Comparison of ENCODE assay signal across 8 cellular contexts in genomic region chr10:30784896-30785605, GRCh38.
DNase-seq lines count a peak whose midpoint lies in the region; ATAC-seq and TF ChIP-seq lines count a peak whose summit lies in the region.

No MANE protein-coding gene starts in this region.

- peak overlapping the region; percentile 77 to 97 (median 90) for H3K27ac ChIP-seq in upper lobe of left lung

- ATAC-seq in upper lobe of left lung (ENCODE audit: low FRiP score in 2 of 2) = peak; percentile 50 to 75
- no peak for ATAC-seq in HG02610 (IDR thresholded peaks at IDR 0.05; ENCODE audit: unreplicated experiment)

- TF ChIP-seq POLR2A in upper lobe of left lung (IDR thresholded peaks at IDR 0.05) = peak in 1 of 4 donors; percentile 65

- CTCF ChIA-PET in activated naive CD4-positive, alpha-beta T cell treated with anti-CD3 and anti-CD28 coated beads for 36 hours (lab: Charles Lee) = interaction anchor here (0.5 to 3.0 kb wide), 26 partner anchors 7 to 1026 kb away, joined by 3 to 15 read pairs (median 3); partner anchors contain the start of gene ZNF438

- peaks cover 4% of the 10 kb centered on the region for H3K36me3 Mint-ChIP-seq in activated naive CD4-positive, alpha-beta T cell treated with anti-CD3 and anti-CD28 coated beads for 36 hours (ENCODE audit: low read depth)
- H3K36me3 Mint-ChIP-seq in nephron (ENCODE audit: low read depth) = no peaks in the 10 kb centered on the region

- no peaks in the 10 kb centered on the region for H3K27me3 ChIP-seq in upper lobe of left lung

- peaks cover 8 to 20% (median 17%) of the 10 kb centered on the region in 4 donors for H3K4me1 ChIP-seq in upper lobe of left lung

- H3K36me3 ChIP-seq in upper lobe of left lung = no peaks in the 10 kb centered on the region

- TF ChIP-seq CTCF in nephron (IDR thresholded peaks at IDR 0.05; ENCODE audit: unreplicated experiment in 3 of 3) (no peak), upper lobe of left lung (IDR thresholded peaks at IDR 0.05) (peak in 1 of 6 experiments; percentile 16)

- 4 to 5% methylated on average over 9 to 57 of the region's 63 CpGs for WGBS in upper lobe of left lung, 2 donors

- no peaks in the 10 kb centered on the region for H3K27me3 Mint-ChIP-seq in activated naive CD4-positive, alpha-beta T cell treated with anti-CD3 and anti-CD28 coated beads for 36 hours (ENCODE audit: low read depth)
- H3K27me3 Mint-ChIP-seq in nephron (ENCODE audit: low read depth) = peaks cover 8% of the 10 kb centered on the region

- H3K9me3 ChIP-seq in upper lobe of left lung = no peaks in the 10 kb centered on the region

- intact Hi-C loops in activated naive CD4-positive, alpha-beta T cell treated with anti-CD3 and anti-CD28 coated beads for 36 hours (cut with micrococcal nuclease) = loop anchor here (1.0 to 10.0 kb wide), 10 partner anchors 59 to 1023 kb away; partner anchors contain the start of gene ZEB1

- no peak overlapping the region for H3K27ac Mint-ChIP-seq in activated naive CD4-positive, alpha-beta T cell treated with anti-CD3 and anti-CD28 coated beads for 36 hours
- peak overlapping the region; percentile 91 to 97 (median 92) for H3K27ac Mint-ChIP-seq in nephron

- peaks cover 24% of the 10 kb centered on the region for H3K4me1 Mint-ChIP-seq in activated naive CD4-positive, alpha-beta T cell treated with anti-CD3 and anti-CD28 coated beads for 36 hours (ENCODE audit: low read depth)
- H3K4me1 Mint-ChIP-seq in nephron = peaks cover 34% of the 10 kb centered on the region

- TF ChIP-seq EP300 in upper lobe of left lung (IDR thresholded peaks at IDR 0.05) = no peak

- peak overlapping the region; percentile 69 for H3K4me3 Mint-ChIP-seq in activated naive CD4-positive, alpha-beta T cell treated with anti-CD3 and anti-CD28 coated beads for 36 hours
- H3K4me3 Mint-ChIP-seq in nephron = peak overlapping the region; percentile 76 to 83 (median 81)

- peak; percentile 26 for DNase-seq in activated gamma-delta T cell treated with Interleukin-2 at 50 U/mL for 16 hours
- no peak for DNase-seq in activated gamma-delta T cell (lab: John Stamatoyannopoulos, UW)
- DNase-seq in NCI-H510A (lab: John Stamatoyannopoulos, UW) = peak; percentile 39
- DNase-seq in activated naive CD4-positive, alpha-beta T cell treated with anti-CD3 and anti-CD28 coated beads for 36 hours = peak; percentile 33
- DNase-seq in germinal center (ENCODE audit: low spot score) = peak; percentile 34
- DNase-seq in upper lobe of left lung = peak; percentile 87 to 90

- H3K4me3 ChIP-seq in upper lobe of left lung = peak overlapping the region; percentile 45 to 73 (median 58)

- peaks cover 3% of the 10 kb centered on the region for H3K9me3 Mint-ChIP-seq in activated naive CD4-positive, alpha-beta T cell treated with anti-CD3 and anti-CD28 coated beads for 36 hours
- peaks cover 4% of the 10 kb centered on the region for H3K9me3 Mint-ChIP-seq in nephron
